16 cellular contexts compared by ENCODE assay signal in the genomic region with DNA sequence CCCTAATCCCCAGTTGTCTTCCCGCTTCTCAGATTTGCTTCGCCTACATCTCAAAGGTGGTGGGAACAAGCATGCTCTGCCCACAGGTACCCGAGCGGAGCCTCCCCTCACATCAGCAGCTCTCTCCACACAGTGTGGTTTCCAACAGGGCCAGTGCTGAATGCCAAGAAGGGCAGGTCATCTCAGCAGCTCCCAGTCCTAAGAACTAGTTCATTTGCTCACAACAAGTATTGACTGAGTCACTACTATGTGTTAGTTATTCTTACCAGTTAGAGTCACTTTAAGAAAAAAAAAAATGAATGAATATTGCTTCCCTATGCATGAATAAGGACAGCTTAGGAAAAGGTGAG.
A peak's percentile ranks its signal among the peaks of the same experiment; 100 is the strongest.
DNase-seq lines count a peak whose midpoint lies in the region; ATAC-seq and TF ChIP-seq lines count a peak whose summit lies in the region.
"Had no signal": no experiment of that assay in that cellular context is flagged by ENCODE, and none has a peak within 500 bp of the region (broad histone marks: within the 10 kb centered on the region; RNA-seq: fewer than 3 reads in every experiment).

No MANE protein-coding gene starts in this region.

- no peak overlapping the region for H3K27ac Mint-ChIP-seq in activated CD4-positive, alpha-beta memory T cell treated with anti-CD3 and anti-CD28 coated beads, Interleukin-2, amount 10 ng/mL, durations not matched to agents 7 days and 5 days
- H3K27ac Mint-ChIP-seq: activated naive CD4-positive, alpha-beta T cell treated with anti-CD3 and anti-CD28 coated beads, Interleukin-2, amount 50 U/mL, for 72 hours; effector memory CD8-positive, alpha-beta T cell; stimulated activated naive CD8-positive, alpha-beta T cell treated with anti-CD3 and anti-CD28 coated beads, Interleukin-15, Interleukin-2, amounts not matched to agents 100 ng/mL and 50 ng/mL, for 24 hours had no signal

- H3K4me1 Mint-ChIP-seq in activated CD4-positive, alpha-beta memory T cell treated with anti-CD3 and anti-CD28 coated beads, Interleukin-2, amount 10 ng/mL, durations not matched to agents 7 days and 5 days = no peaks in the 10 kb centered on the region

- POLR2A ChIA-PET in SK-N-SH (lab: Yijun Ruan, JAX) = no interaction called here
- POLR2A ChIA-PET in activated CD4-positive, alpha-beta memory T cell treated with anti-CD3 and anti-CD28 coated beads, Interleukin-2, amount 10 ng/mL, durations not matched to agents 7 days and 5 days (lab: Charles Lee) = no interaction called here

- no peaks in the 10 kb centered on the region for H3K9me2 ChIP-seq in SK-N-SH

- H4K20me1 ChIP-seq in SK-N-SH (ENCODE audit: insufficient read depth) = no peaks in the 10 kb centered on the region

- no peak overlapping the region for H3K4me3 ChIP-seq in SK-N-SH (ENCODE audit: low read depth in 2 of 2, low read length in 1 of 2)
- no peak overlapping the region for H3K4me3 ChIP-seq in stomach
- H3K4me3 ChIP-seq: A549 had no signal

- no peak for TF ChIP-seq RAD21 in SK-N-SH (IDR thresholded peaks at IDR 0.05; ENCODE audit: low read length)

- intact Hi-C loops in stomach (cut with DNase I; ENCODE audit: low total_unique reads) = loop anchor here (10.0 kb wide), 1 partner anchor 420 kb away; no protein-coding TSS in a partner anchor

- TF ChIP-seq CTCF in SK-N-SH (IDR thresholded peaks at IDR 0.05) (no peak), stomach (IDR thresholded peaks at IDR 0.05) (no peak)

- H3K4me3 Mint-ChIP-seq in activated CD4-positive, alpha-beta memory T cell treated with anti-CD3 and anti-CD28 coated beads, Interleukin-2, amount 10 ng/mL, durations not matched to agents 7 days and 5 days = no peak overlapping the region
- H3K4me3 Mint-ChIP-seq: effector memory CD8-positive, alpha-beta T cell; stimulated activated naive CD8-positive, alpha-beta T cell treated with anti-CD3 and anti-CD28 coated beads, Interleukin-15, Interleukin-2, amounts not matched to agents 100 ng/mL and 50 ng/mL, for 24 hours had no signal

- CTCF ChIA-PET in SK-N-SH (lab: Yijun Ruan, JAX) = interaction anchor here (0.7 to 16.5 kb wide), 4 partner anchors 35 to 447 kb away, joined by 3 to 328 read pairs (median 3); partner anchors contain the start of gene WNT11
- CTCF ChIA-PET in activated CD4-positive, alpha-beta memory T cell treated with anti-CD3 and anti-CD28 coated beads, Interleukin-2, amount 10 ng/mL, durations not matched to agents 7 days and 5 days (lab: Charles Lee) = interaction anchor here (2.0 kb wide), 1 partner anchor 107 kb away, joined by 15 read pairs; no protein-coding TSS in a partner anchor

- TF ChIP-seq POLR2A in stomach (IDR thresholded peaks at IDR 0.05) = no peak

- H3K4me2 ChIP-seq in SK-N-SH = no peak overlapping the region
- H3K4me2 ChIP-seq: A549 had no signal

- no peak for TF ChIP-seq EP300 in SK-N-SH (IDR thresholded peaks at IDR 0.05; ENCODE audit: borderline replicate concordance in 1 of 2, low read depth in 1 of 2, low read length in 1 of 2)
- TF ChIP-seq EP300 in stomach (IDR thresholded peaks at IDR 0.05) = no peak

- H3K79me2 ChIP-seq in SK-N-SH (ENCODE audit: insufficient read depth) = no peaks in the 10 kb centered on the region

- no peak overlapping the region for H2AFZ ChIP-seq in SK-N-SH (ENCODE audit: low read depth)

- no peaks in the 10 kb centered on the region for H3K36me3 Mint-ChIP-seq in activated CD4-positive, alpha-beta memory T cell treated with anti-CD3 and anti-CD28 coated beads, Interleukin-2, amount 10 ng/mL, durations not matched to agents 7 days and 5 days (ENCODE audit: low read depth)
- H3K36me3 Mint-ChIP-seq: activated naive CD4-positive, alpha-beta T cell treated with anti-CD3 and anti-CD28 coated beads, Interleukin-2, amount 50 U/mL, for 72 hours had no signal

- H3K27ac ChIP-seq in SK-N-SH (ENCODE audit: low read depth in 2 of 2, low read length in 1 of 2) (no peak overlapping the region), stomach (no peak overlapping the region)
- H3K27ac ChIP-seq: A549 had no signal

- DNase-seq in SK-N-SH = no peak
- peak; percentile 28 for DNase-seq in amniotic epithelial cell (ENCODE audit: low read depth)
- DNase-seq in glomerular visceral epithelial cell (ENCODE audit: extremely low spot score) = peak; percentile 69
- DNase-seq in activated CD4-positive, alpha-beta memory T cell treated with anti-CD3 and anti-CD28 coated beads, Interleukin-2, amount 10 ng/mL, durations not matched to agents 7 days and 5 days = no peak
- DNase-seq in stomach = no peak
- DNase-seq: central memory CD4-positive, alpha-beta T cell; effector memory CD8-positive, alpha-beta T cell; nucleus accumbens; Right ventricle myocardium superior; small intestine had no signal

- no peak overlapping the region for H3K9ac ChIP-seq in SK-N-SH

- no peaks in the 10 kb centered on the region for H3K9me3 ChIP-seq in SK-N-SH
- no peaks in the 10 kb centered on the region for H3K9me3 ChIP-seq in stomach
- H3K9me3 ChIP-seq: A549 had no signal

- no peaks in the 10 kb centered on the region for H3F3A ChIP-seq in SK-N-SH (replicated peaks; ENCODE audit: insufficient read depth)

- H3K4me1 ChIP-seq in SK-N-SH (ENCODE audit: control insufficient read depth in 1 of 2, insufficient read depth in 2 of 2, low read depth in 1 of 2, low read length in 1 of 2) (no peaks in the 10 kb centered on the region), stomach (no peaks in the 10 kb centered on the region)
- H3K4me1 ChIP-seq: A549 had no signal

- H3K27me3 ChIP-seq in SK-N-SH (ENCODE audit: insufficient read depth) (no peaks in the 10 kb centered on the region), stomach (peaks cover 0 to 19% (median 0%) of the 10 kb centered on the region in 3 donors)

- no peaks in the 10 kb centered on the region for H3K9me3 Mint-ChIP-seq in activated CD4-positive, alpha-beta memory T cell treated with anti-CD3 and anti-CD28 coated beads, Interleukin-2, amount 10 ng/mL, durations not matched to agents 7 days and 5 days
- H3K9me3 Mint-ChIP-seq: activated naive CD4-positive, alpha-beta T cell treated with anti-CD3 and anti-CD28 coated beads, Interleukin-2, amount 50 U/mL, for 72 hours; effector memory CD8-positive, alpha-beta T cell; stimulated activated naive CD8-positive, alpha-beta T cell treated with anti-CD3 and anti-CD28 coated beads, Interleukin-15, Interleukin-2, amounts not matched to agents 100 ng/mL and 50 ng/mL, for 24 hours had no signal

- peaks cover 10% of the 10 kb centered on the region for H3K27me3 Mint-ChIP-seq in activated CD4-positive, alpha-beta memory T cell treated with anti-CD3 and anti-CD28 coated beads, Interleukin-2, amount 10 ng/mL, durations not matched to agents 7 days and 5 days

- H3K36me3 ChIP-seq in SK-N-SH (replicated peaks in 1 of 2; ENCODE audit: control insufficient read depth in 1 of 2, insufficient read depth in 2 of 2, low read length in 1 of 2) = no peaks in the 10 kb centered on the region
- H3K36me3 ChIP-seq in stomach = no peaks in the 10 kb centered on the region

- ATAC-seq in SK-N-SH treated with all-trans-retinoic acid at 6 μM for 48 hours = peak; percentile 40
- no peak for ATAC-seq in GM21381 (IDR thresholded peaks at IDR 0.05; ENCODE audit: unreplicated experiment)
- no peak for ATAC-seq in HG02973 (IDR thresholded peaks at IDR 0.05; ENCODE audit: unreplicated experiment)
- ATAC-seq: A549; activated naive CD4-positive, alpha-beta T cell treated with anti-CD3 and anti-CD28 coated beads, Interleukin-2, amount 50 U/mL, for 72 hours; effector memory CD8-positive, alpha-beta T cell had no signal

- WGBS in SK-N-SH (ENCODE audit: low lambda C conversion rate) = 78% methylated on average over 3 of the region's 4 CpGs
- 82 to 93% (median 91%) methylated on average over 4 of the region's 4 CpGs for WGBS in stomach, 5 donors

TF ChIP-seq in SK-N-SH treated with all-trans-retinoic acid at 6 μM for 48 hours, 23 proteins besides CTCF, POLR2A, EP300 and RAD21 (continues in another document):
- TF ChIP-seq GLIS3 (CRISPR knock-in tag; IDR thresholded peaks at IDR 0.05) = no peak
- no peak for TF ChIP-seq ZNF8 (CRISPR knock-in tag; IDR thresholded peaks at IDR 0.05)
- TF ChIP-seq OSR1 (CRISPR knock-in tag; IDR thresholded peaks at IDR 0.05) = no peak
- TF ChIP-seq ZNF565 (CRISPR knock-in tag; conservative IDR thresholded peaks at IDR 0.05; ENCODE audit: low read depth) = no peak
- no peak for TF ChIP-seq POU6F1 (CRISPR knock-in tag; IDR thresholded peaks at IDR 0.05; ENCODE audit: borderline replicate concordance, low read depth)
- no peak for TF ChIP-seq ZC3H10 (CRISPR knock-in tag; IDR thresholded peaks at IDR 0.05)

TF ChIP-seq in SK-N-SH, 30 proteins besides CTCF, POLR2A, EP300 and RAD21:
- TF ChIP-seq GABPA (IDR thresholded peaks at IDR 0.05; ENCODE audit: low read depth) (no peak), MEF2A (IDR thresholded peaks at IDR 0.05; ENCODE audit: borderline replicate concordance, low read depth) (no peak), MAX (IDR thresholded peaks at IDR 0.05; ENCODE audit: low read depth) (no peak), GATA2 (CRISPR knock-in tag; IDR thresholded peaks at IDR 0.05) (no peak), EZH2phosphoT487 (IDR thresholded peaks at IDR 0.05; ENCODE audit: borderline replicate concordance, low read depth) (no peak), RXRA (IDR thresholded peaks at IDR 0.05; ENCODE audit: borderline replicate concordance, low read depth) (no peak)
- TF ChIP-seq, protein P1, sequence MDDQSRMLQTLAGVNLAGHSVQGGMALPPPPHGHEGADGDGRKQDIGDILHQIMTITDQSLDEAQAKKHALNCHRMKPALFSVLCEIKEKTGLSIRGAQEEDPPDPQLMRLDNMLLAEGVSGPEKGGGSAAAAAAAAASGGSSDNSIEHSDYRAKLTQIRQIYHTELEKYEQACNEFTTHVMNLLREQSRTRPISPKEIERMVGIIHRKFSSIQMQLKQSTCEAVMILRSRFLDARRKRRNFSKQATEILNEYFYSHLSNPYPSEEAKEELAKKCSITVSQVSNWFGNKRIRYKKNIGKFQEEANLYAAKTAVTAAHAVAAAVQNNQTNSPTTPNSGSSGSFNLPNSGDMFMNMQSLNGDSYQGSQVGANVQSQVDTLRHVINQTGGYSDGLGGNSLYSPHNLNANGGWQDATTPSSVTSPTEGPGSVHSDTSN (IDR thresholded peaks at IDR 0.05) = no peak

Comparison
In these comparisons a context has a peak if more than half of its experiments do, and no peak if none do; other contexts are left out.
1. DNase-seq: peak in amniotic epithelial cell (single experiment) and glomerular visceral epithelial cell (single experiment); none in SK-N-SH (single experiment), activated CD4-positive, alpha-beta memory T cell treated with anti-CD3 and anti-CD28 coated beads, Interleukin-2, amount 10 ng/mL, durations not matched to agents 7 days and 5 days (single experiment) and stomach (single experiment).